ENCODE assay signal across 17 cellular contexts in genomic region chr11:103716363-103716762, GRCh38.
DNase-seq lines count a peak whose midpoint lies in the region; ATAC-seq and TF ChIP-seq lines count a peak whose summit lies in the region.
"Had no signal": no experiment of that assay in that cellular context is flagged by ENCODE, and none has a peak within 500 bp of the region (broad histone marks: within the 10 kb centered on the region; RNA-seq: fewer than 3 reads in every experiment).

No MANE protein-coding gene starts in this region.

- H4K8ac ChIP-seq in IMR-90 (ENCODE audit: low read depth in 2 of 2, low read length in 2 of 2), result no peak overlapping the region
- no peak overlapping the region for H4K8ac ChIP-seq in neuronal stem cell (ENCODE audit: low read depth, low read length)

- H3K4me1 Mint-ChIP-seq in endodermal cell, result peaks cover 19% of the 10 kb centered on the region
- H3K4me1 Mint-ChIP-seq: B cell; CD4-positive, CD25-positive, alpha-beta regulatory T cell had no signal

- H3K36me3 ChIP-seq in IMR-90 (ENCODE audit: control insufficient read depth, insufficient read depth, low read length) (no peaks in the 10 kb centered on the region), endodermal cell (ENCODE audit: control insufficient read depth, insufficient read depth, low read length) (no peaks in the 10 kb centered on the region), neuronal stem cell (replicated peaks in 1 of 2; ENCODE audit: control insufficient read depth in 2 of 2, insufficient read depth in 2 of 2, low read length in 2 of 2) (no peaks in the 10 kb centered on the region), MM.1S (replicated peaks; ENCODE audit: insufficient read depth, low read length) (no peaks in the 10 kb centered on the region)
- H3K36me3 ChIP-seq: BLaER1 had no signal

- POLR2A ChIA-PET in IMR-90 (lab: Charles Lee; ENCODE audit: unreplicated experiment), result interaction anchor here (0.5 kb wide), 1 partner anchor 25 kb away, joined by 3 read pairs; no protein-coding TSS in a partner anchor

- no peak overlapping the region for H3K14ac ChIP-seq in IMR-90 (replicated peaks; ENCODE audit: low read depth, low read length)
- peak overlapping the region; percentile 85 for H3K14ac ChIP-seq in neuronal stem cell (ENCODE audit: low read length)

- H4K91ac ChIP-seq in IMR-90 (ENCODE audit: insufficient read depth, low read depth, low read length), result no peak overlapping the region
- peak overlapping the region; percentile 79 for H4K91ac ChIP-seq in neuronal stem cell (ENCODE audit: low read depth, low read length, poor library complexity)

- H3K79me1 ChIP-seq in IMR-90 (ENCODE audit: low read depth in 1 of 2, low read length in 2 of 2) (no peaks in the 10 kb centered on the region), neuronal stem cell (ENCODE audit: low read depth, low read length) (no peaks in the 10 kb centered on the region)

- H3K79me2 ChIP-seq in MM.1S (ENCODE audit: low read length), result no peaks in the 10 kb centered on the region

- H3K4me1 ChIP-seq in IMR-90 (ENCODE audit: control insufficient read depth, insufficient read depth, low read length) (no peaks in the 10 kb centered on the region; the same call in 1 of the 2 replicates), endodermal cell (ENCODE audit: control insufficient read depth, insufficient read depth, low read length) (peaks cover 9% of the 10 kb centered on the region), neuronal stem cell (ENCODE audit: control insufficient read depth in 2 of 2, insufficient read depth in 1 of 2, low read depth in 1 of 2, low read length in 2 of 2) (no peaks in the 10 kb centered on the region), MM.1S (ENCODE audit: low read length) (no peaks in the 10 kb centered on the region)
- H3K4me1 ChIP-seq: Caco-2 had no signal

- no peak overlapping the region for H2AFZ ChIP-seq in IMR-90 (replicated peaks; ENCODE audit: low read length, poor library complexity)
- no peak overlapping the region for H2AFZ ChIP-seq in neuronal stem cell (ENCODE audit: low read length)
- H2AFZ ChIP-seq in MM.1S (ENCODE audit: low read length), result no peak overlapping the region

- peaks cover 2% of the 10 kb centered on the region for H3K27me3 Mint-ChIP-seq in endodermal cell (ENCODE audit: insufficient read depth)
- H3K27me3 Mint-ChIP-seq: CD4-positive, CD25-positive, alpha-beta regulatory T cell had no signal

- H2BK5ac ChIP-seq in IMR-90 (ENCODE audit: low read depth, low read length, poor library complexity, severe bottlenecking), result no peak overlapping the region
- H2BK5ac ChIP-seq in neuronal stem cell (ENCODE audit: low read length), result no peak overlapping the region

- no peaks in the 10 kb centered on the region for H3K36me3 Mint-ChIP-seq in endodermal cell (ENCODE audit: low read depth)
- H3K36me3 Mint-ChIP-seq: CD4-positive, CD25-positive, alpha-beta regulatory T cell; CD8-positive, alpha-beta T cell had no signal

- no peak overlapping the region for H3K27ac ChIP-seq in IMR-90 (ENCODE audit: insufficient read depth, low read length)
- H3K27ac ChIP-seq in endodermal cell (ENCODE audit: low read depth, low read length), result no peak overlapping the region
- H3K27ac ChIP-seq in neuronal stem cell (replicated peaks; ENCODE audit: low read length), result no peak overlapping the region
- H3K27ac ChIP-seq in MM.1S (ENCODE audit: low read length), result no peak overlapping the region
- H3K27ac ChIP-seq: BLaER1, C4-2B had no signal

- H3K9me3 Mint-ChIP-seq in endodermal cell, result no peaks in the 10 kb centered on the region
- H3K9me3 Mint-ChIP-seq: CD8-positive, alpha-beta T cell had no signal

- H3K23ac ChIP-seq in IMR-90 (ENCODE audit: low read depth, low read length) (no peak overlapping the region), neuronal stem cell (ENCODE audit: low read depth, low read length, poor library complexity) (peak overlapping the region; percentile 35)

- DNase-seq in IMR-90 (no peak), endodermal cell (no peak), neuronal stem cell (ENCODE audit: low spot score) (no peak), MM.1S (no peak)
- DNase-seq: Caco-2; CD4-positive, CD25-positive, alpha-beta regulatory T cell; CD8-positive, alpha-beta T cell; DMS153; DND-41; H7; HCEC 1CT had no signal

- H3K9me2 ChIP-seq in MM.1S (replicated peaks; ENCODE audit: insufficient read depth, low read length), result no peaks in the 10 kb centered on the region

- ATAC-seq in IMR-90 (ENCODE audit: low read depth) (no peak), GM21723 (IDR thresholded peaks at IDR 0.05; ENCODE audit: unreplicated experiment) (no peak), HG03439 (IDR thresholded peaks at IDR 0.05; ENCODE audit: unreplicated experiment) (no peak)
- ATAC-seq: CD8-positive, alpha-beta T cell; GM12878 had no signal

- H3K4me3 ChIP-seq in IMR-90 (ENCODE audit: insufficient read depth, low read depth, low read length) (no peak overlapping the region), endodermal cell (ENCODE audit: low read length) (no peak overlapping the region), neuronal stem cell (ENCODE audit: low read length in 2 of 2) (no peak overlapping the region), MM.1S (ENCODE audit: low read length) (no peak overlapping the region)
- H3K4me3 ChIP-seq: BLaER1, GM12878 had no signal

- H2BK120ac ChIP-seq in IMR-90 (ENCODE audit: low read depth, low read length) (no peak overlapping the region), neuronal stem cell (ENCODE audit: low read depth, low read length) (no peak overlapping the region)

- H4K20me1 ChIP-seq in IMR-90 (ENCODE audit: insufficient read depth, low read length) (no peaks in the 10 kb centered on the region), MM.1S (ENCODE audit: insufficient read depth, low read length) (no peaks in the 10 kb centered on the region)
- H4K20me1 ChIP-seq: BLaER1 had no signal

- H3K56ac ChIP-seq in IMR-90 (ENCODE audit: extremely low read depth, insufficient read depth, low read length), result no peak overlapping the region

- H2BK12ac ChIP-seq in neuronal stem cell (ENCODE audit: low read length), result no peak overlapping the region

- peak overlapping the region; percentile 62 for H3K27ac Mint-ChIP-seq in endodermal cell
- H3K27ac Mint-ChIP-seq: B cell; CD4-positive, CD25-positive, alpha-beta regulatory T cell; CD8-positive, alpha-beta T cell had no signal

- no peak overlapping the region for H4K5ac ChIP-seq in IMR-90 (ENCODE audit: low read depth, low read length)

- H3F3A ChIP-seq in MM.1S (ENCODE audit: insufficient read depth, low read length), result no peaks in the 10 kb centered on the region

- H2BK20ac ChIP-seq in IMR-90 (ENCODE audit: low read depth, low read length), result no peak overlapping the region

- H2AK5ac ChIP-seq in IMR-90 (ENCODE audit: low read depth, low read length), result peak overlapping the region; percentile 56; the same call in 1 of the 2 replicates
- H2AK5ac ChIP-seq in neuronal stem cell (ENCODE audit: low read depth, low read length), result no peak overlapping the region

- H2AK9ac ChIP-seq in IMR-90 (replicated peaks; ENCODE audit: low read depth, low read length, poor library complexity), result no peak overlapping the region

- TF ChIP-seq RAD21 in IMR-90 (IDR thresholded peaks at IDR 0.05; ENCODE audit: low read length), result no peak

- H2BK15ac ChIP-seq in IMR-90 (ENCODE audit: low read depth, low read length) (no peak overlapping the region), neuronal stem cell (ENCODE audit: low read length) (no peak overlapping the region)

- no peak for TF ChIP-seq CTCF in IMR-90 (conservative IDR thresholded peaks at IDR 0.05; ENCODE audit: low read depth, low read length)
- no peak for TF ChIP-seq CTCF in endodermal cell (conservative IDR thresholded peaks at IDR 0.05)
- no peak for TF ChIP-seq CTCF in MM.1S (IDR thresholded peaks at IDR 0.05; ENCODE audit: low read length)

- no peak overlapping the region for H3K4me3 Mint-ChIP-seq in endodermal cell
- H3K4me3 Mint-ChIP-seq: B cell; CD4-positive, CD25-positive, alpha-beta regulatory T cell; CD8-positive, alpha-beta T cell had no signal

- H3K4ac ChIP-seq in IMR-90 (ENCODE audit: low read depth, low read length) (no peak overlapping the region), neuronal stem cell (ENCODE audit: low read length) (no peak overlapping the region)

- dilution Hi-C loops in IMR-90 (cut with HindIII; ENCODE audit: low sequenced_read_pairs, unreplicated experiment), result no loop called here

- no peak overlapping the region for H3K9ac ChIP-seq in IMR-90 (ENCODE audit: low read depth, low read length)
- no peak overlapping the region for H3K9ac ChIP-seq in endodermal cell (ENCODE audit: extremely low read depth, low read length, poor library complexity, severe bottlenecking)
- H3K9ac ChIP-seq in neuronal stem cell (ENCODE audit: low read depth, low read length, poor library complexity), result no peak overlapping the region
- no peak overlapping the region for H3K9ac ChIP-seq in MM.1S (ENCODE audit: low read length)
- H3K9ac ChIP-seq: BLaER1 had no signal

- H3K27me3 ChIP-seq in IMR-90 (ENCODE audit: control insufficient read depth, insufficient read depth, low read length), result no peaks in the 10 kb centered on the region
- H3K27me3 ChIP-seq in endodermal cell (ENCODE audit: control insufficient read depth, insufficient read depth, low read length, poor library complexity, severe bottlenecking), result no peaks in the 10 kb centered on the region
- H3K27me3 ChIP-seq in neuronal stem cell (ENCODE audit: control insufficient read depth in 3 of 3, insufficient read depth in 3 of 3, low read depth in 1 of 3, low read length in 3 of 3), result no peaks in the 10 kb centered on the region
- no peaks in the 10 kb centered on the region for H3K27me3 ChIP-seq in MM.1S (replicated peaks; ENCODE audit: insufficient read depth, low read length)
- H3K27me3 ChIP-seq: BLaER1 had no signal

- no peaks in the 10 kb centered on the region for H3K9me3 ChIP-seq in IMR-90 (ENCODE audit: control insufficient read depth, insufficient read depth, low read length)
- no peaks in the 10 kb centered on the region for H3K9me3 ChIP-seq in endodermal cell (ENCODE audit: control insufficient read depth, low read length)
- peaks cover 0 to 2% of the 10 kb centered on the region in 2 donors for H3K9me3 ChIP-seq in neuronal stem cell (replicated peaks in 1 of 2; ENCODE audit: control insufficient read depth in 2 of 2, insufficient read depth in 1 of 2, low read depth in 1 of 2, low read length in 2 of 2)
- H3K9me3 ChIP-seq in MM.1S (replicated peaks; ENCODE audit: insufficient read depth, low read length), result no peaks in the 10 kb centered on the region

- no peak for TF ChIP-seq POLR2A in IMR-90 (IDR thresholded peaks at IDR 0.05; ENCODE audit: low read depth, low read length)

- 87% methylated on average over 3 of the region's 3 CpGs; no CpG with 5 or more reads in 1 of the 2 experiments for WGBS in IMR-90 (ENCODE audit: extremely low coverage in 2 of 2, insufficient read length in 1 of 2), 2 experiments
- 87 to 100% methylated on average over 2 to 3 of the region's 3 CpGs for WGBS in endodermal cell (ENCODE audit: insufficient coverage in 1 of 2, insufficient read length in 1 of 2), 2 experiments
- no CpG with 5 or more reads among the region's 3 CpGs for WGBS in neuronal stem cell (ENCODE audit: extremely low coverage in 2 of 2, insufficient read length in 2 of 2, insufficient replicate concordance in 1 of 2), 2 donors

- H3K18ac ChIP-seq in IMR-90 (ENCODE audit: low read depth, low read length) (no peak overlapping the region), neuronal stem cell (ENCODE audit: low read length) (peak overlapping the region; percentile 85)

- H3K9me1 ChIP-seq in IMR-90 (ENCODE audit: insufficient read depth, low read length), result no peaks in the 10 kb centered on the region

- in situ Hi-C loops in IMR-90 (cut with MboI; ENCODE audit: low sequenced_read_pairs), result no loop called here

- no TSS peak for BruUV-seq in IMR-90 (replicated peaks; lab: Mats Ljungman, UMichigan)

- intact Hi-C loops in IMR-90 (cut with micrococcal nuclease), result no loop called here

- H3K4me2 ChIP-seq in IMR-90 (ENCODE audit: low read depth, low read length), result no peak overlapping the region
- H3K4me2 ChIP-seq in neuronal stem cell (ENCODE audit: insufficient read depth, low read length, poor library complexity, severe bottlenecking), result no peak overlapping the region
- H3K4me2 ChIP-seq in MM.1S (ENCODE audit: low read depth, low read length), result no peak overlapping the region
- H3K4me2 ChIP-seq: BLaER1 had no signal

- CTCF ChIA-PET in IMR-90 (lab: Yijun Ruan, JAX), result no interaction called here
